In the genomic region with DNA sequence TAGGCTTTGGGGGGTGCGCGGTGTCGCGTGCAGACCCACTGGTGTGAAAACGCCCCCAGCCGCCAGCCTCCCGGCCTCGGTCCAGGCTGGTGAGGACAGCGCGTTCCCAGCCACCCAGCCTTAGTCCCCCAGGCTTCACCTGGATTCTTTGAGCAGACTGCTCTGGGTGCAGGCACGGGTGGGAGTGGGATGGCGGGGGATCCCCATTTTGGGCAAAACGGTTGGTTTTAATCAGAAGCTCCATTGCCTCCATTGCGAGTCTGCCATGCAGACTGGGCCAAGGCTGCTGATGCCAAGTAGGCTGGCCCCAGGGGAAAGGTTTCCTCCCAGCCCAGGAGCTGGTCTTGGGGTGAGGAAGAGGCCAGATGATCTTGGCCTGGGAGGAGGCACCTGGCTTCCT, we compare ENCODE assay signal across 11 cellular contexts. TPM values are rescaled to one million over a fixed set of nuclear protein-coding genes. Genes with fewer than 3 reads are reported as not detected.
A peak's percentile ranks its signal among the peaks of the same experiment; 100 is the strongest.
DNase-seq lines count a peak whose midpoint lies in the region; TF ChIP-seq lines count a peak whose summit lies in the region.
"Had no signal": no experiment of that assay in that cellular context is flagged by ENCODE, and none has a peak within 500 bp of the region (broad histone marks: within the 10 kb centered on the region; RNA-seq: fewer than 3 reads in every experiment).

No MANE protein-coding gene starts in this region.

- H2BK12ac ChIP-seq in H9 (ENCODE audit: insufficient read length, low read depth, low read length), result no peak overlapping the region

- H3K79me1 ChIP-seq in H9 (ENCODE audit: insufficient read depth, low read depth, low read length, poor library complexity, severe bottlenecking), result no peaks in the 10 kb centered on the region

- H3K27me3 ChIP-seq in H9 (ENCODE audit: insufficient read depth, low read length), result peaks cover 17% of the 10 kb centered on the region; the same call in 1 of the 2 replicates
- H3K27me3 ChIP-seq in A673 (replicated peaks; ENCODE audit: insufficient read depth, low read depth, low read length, poor library complexity), result peaks cover 58% of the 10 kb centered on the region

- WGBS in H9 (ENCODE audit: extremely low coverage, insufficient read length, low lambda C conversion rate), result no CpG with 5 or more reads among the region's 14 CpGs

- H3K56ac ChIP-seq in H9 (ENCODE audit: insufficient read length, low read depth, low read length), result no peak overlapping the region

- peak overlapping the region; percentile 92 for H3K4me2 ChIP-seq in H9 (ENCODE audit: insufficient read depth, insufficient read length, low read length)

- peaks cover 11% of the 10 kb centered on the region for H3K9me3 ChIP-seq in H9 (ENCODE audit: control insufficient read depth, low read depth, low read length)
- peaks cover 10% of the 10 kb centered on the region for H3K9me3 ChIP-seq in iPS-18c (ENCODE audit: control insufficient read depth, insufficient read depth, low read length)
- H3K9me3 ChIP-seq in A673 (ENCODE audit: low read depth, low read length, poor library complexity, severe bottlenecking), result peaks cover 11% of the 10 kb centered on the region

- H3K18ac ChIP-seq in H9 (ENCODE audit: insufficient read length, low read depth, low read length), result no peak overlapping the region

- H2BK120ac ChIP-seq in H9 (ENCODE audit: low read depth, low read length, poor library complexity, severe bottlenecking), result no peak overlapping the region

- H3K23ac ChIP-seq in H9 (ENCODE audit: insufficient read length, low read depth, low read length), result no peak overlapping the region

- peaks cover 11% of the 10 kb centered on the region; the same call in 1 of the 2 replicates for H3K4me1 ChIP-seq in H9 (ENCODE audit: insufficient read depth, low read length)
- no peaks in the 10 kb centered on the region for H3K4me1 ChIP-seq in A673 (ENCODE audit: insufficient read depth, low read length, poor library complexity, severe bottlenecking)

- no peak overlapping the region for H3K14ac ChIP-seq in H9 (ENCODE audit: insufficient read depth, low read length)

- H2AFZ ChIP-seq in H9 (ENCODE audit: low read length), result no peak overlapping the region

- H3K4me3 ChIP-seq in cardiac fibroblast (replicated peaks in 1 of 2; ENCODE audit: low read depth in 2 of 2, low read length in 2 of 2), result peak overlapping the region; percentile 71 to 72
- H3K4me3 ChIP-seq in iPS-18c (ENCODE audit: insufficient read depth, low read depth, low read length), result peak overlapping the region; percentile 69; the same call in 1 of the 2 replicates
- peak overlapping the region; percentile 20 to 43 (median 34) for H3K4me3 ChIP-seq in skin epidermis
- no peak overlapping the region for H3K4me3 ChIP-seq in A673 (ENCODE audit: low read depth, low read length, poor library complexity, severe bottlenecking)

- H3K23me2 ChIP-seq in H9 (ENCODE audit: insufficient read length, low read depth, low read length, poor library complexity, severe bottlenecking), result peaks cover 12% of the 10 kb centered on the region

- H3K4ac ChIP-seq in H9 (ENCODE audit: low read depth, low read length), result no peak overlapping the region

- H2BK20ac ChIP-seq in H9 (ENCODE audit: low read depth, low read length, poor library complexity, severe bottlenecking), result no peak overlapping the region

- no peak overlapping the region for H2AK5ac ChIP-seq in H9 (ENCODE audit: insufficient read length, low read length)

- POLR2A ChIA-PET in A673 (lab: Charles Lee; ENCODE audit: low non-redundant PET), result no interaction called here

- no peak overlapping the region for H2BK15ac ChIP-seq in H9 (ENCODE audit: low read depth, low read length)

- H2BK5ac ChIP-seq in H9 (ENCODE audit: insufficient read length, low read length), result no peak overlapping the region

- no TSS peak for BruUV-seq in A673 (replicated peaks; lab: Mats Ljungman, UMichigan)

- H4K91ac ChIP-seq in H9 (ENCODE audit: insufficient read length, low read depth, low read length), result no peak overlapping the region

- TF ChIP-seq CTCF in H9 (conservative IDR thresholded peaks at IDR 0.05), result no peak
- TF ChIP-seq CTCF in cardiac fibroblast (IDR thresholded peaks at IDR 0.05; ENCODE audit: low read depth, low read length), result no peak
- no peak for TF ChIP-seq CTCF in A673 (conservative IDR thresholded peaks at IDR 0.05; ENCODE audit: low read depth, low read length)
- TF ChIP-seq CTCF in endothelial cell (IDR thresholded peaks at IDR 0.05; ENCODE audit: unreplicated experiment), result no peak

- H3K27me3 Mint-ChIP-seq in H9 (ENCODE audit: low read depth) (peaks cover 76% of the 10 kb centered on the region), endothelial cell (ENCODE audit: unreplicated experiment) (peaks cover 6% of the 10 kb centered on the region)

- no peaks in the 10 kb centered on the region for H3K36me3 ChIP-seq in A673 (ENCODE audit: insufficient read depth, low read length, poor library complexity, severe bottlenecking)

- no peak overlapping the region for H3K27ac ChIP-seq in H9 (ENCODE audit: insufficient read length, low read depth, low read length)
- H3K27ac ChIP-seq in skin epidermis, result peak overlapping the region in 12 of 21 experiments; percentile 18 to 75 (median 53)
- no peak overlapping the region for H3K27ac ChIP-seq in A673 (ENCODE audit: low read depth, low read length, poor library complexity, severe bottlenecking)

- H3K9me3 Mint-ChIP-seq in H9, result peaks cover 16 to 18% of the 10 kb centered on the region in 2 experiments
- H3K9me3 Mint-ChIP-seq in endothelial cell (ENCODE audit: unreplicated experiment), result no peaks in the 10 kb centered on the region

- H3K4me3 Mint-ChIP-seq in H9 (peak overlapping the region; percentile 64 to 85; a peak in 4 of 5 replicates), endothelial cell (ENCODE audit: unreplicated experiment) (no peak overlapping the region)
- H3K4me3 Mint-ChIP-seq: activated naive CD8-positive, alpha-beta T cell treated with anti-CD3 and anti-CD28 coated beads, Interleukin-2, amount 50 U/mL, for 24 hours had no signal

- H3K4me1 Mint-ChIP-seq in H9 (peaks cover 26 to 38% of the 10 kb centered on the region in 2 experiments), endothelial cell (ENCODE audit: unreplicated experiment) (peaks cover 2% of the 10 kb centered on the region)
- H3K4me1 Mint-ChIP-seq: activated naive CD8-positive, alpha-beta T cell treated with anti-CD3 and anti-CD28 coated beads, Interleukin-2, amount 50 U/mL, for 24 hours had no signal

- intact Hi-C loops in A673 (cut with micrococcal nuclease; ENCODE audit: unreplicated experiment), result no loop called here

- no peaks in the 10 kb centered on the region for H4K20me1 ChIP-seq in H9 (ENCODE audit: control insufficient read depth, insufficient read depth, insufficient read length)

- H4K5ac ChIP-seq in H9 (ENCODE audit: insufficient read length, low read depth, low read length), result no peak overlapping the region

- no peaks in the 10 kb centered on the region for H3K79me2 ChIP-seq in H9 (ENCODE audit: insufficient read depth, low read length)

- peaks cover 12 to 20% (median 15%) of the 10 kb centered on the region in 3 experiments for H3K36me3 Mint-ChIP-seq in H9 (ENCODE audit: insufficient read depth in 1 of 3, low read depth in 3 of 3)
- peaks cover 6% of the 10 kb centered on the region for H3K36me3 Mint-ChIP-seq in endothelial cell (ENCODE audit: low read depth, unreplicated experiment)

- H3K27ac Mint-ChIP-seq in H9 (peak overlapping the region in 1 of 3 experiments; percentile 40; a peak in 1 of 7 replicates), endothelial cell (ENCODE audit: unreplicated experiment) (no peak overlapping the region)
- H3K27ac Mint-ChIP-seq: activated naive CD8-positive, alpha-beta T cell treated with anti-CD3 and anti-CD28 coated beads, Interleukin-2, amount 50 U/mL, for 24 hours had no signal

- H3T11ph ChIP-seq in H9 (ENCODE audit: low read length), result no peak overlapping the region

- DNase-seq in H9 (no peak), cardiac fibroblast (ENCODE audit: low read depth in 2 of 2) (peak in 1 of 2 donors; percentile 27), A673 (ENCODE audit: low spot score) (no peak), HK-2 (ENCODE audit: unreplicated experiment) (no peak), NCI-H1694 treated with DMSO at 0.1 percent for 48 hours (lab: John Stamatoyannopoulos, UW) (no peak), endothelial cell (ENCODE audit: low spot score) (no peak)
- DNase-seq: activated CD4-positive, alpha-beta T cell treated with anti-CD3 and anti-CD28 coated beads, Interleukin-2, amount 50 U/mL, for 4 hours; activated naive CD8-positive, alpha-beta T cell treated with anti-CD3 and anti-CD28 coated beads, Interleukin-2, amount 50 U/mL, for 24 hours; DMS 273 treated with DMSO at 0.1 percent for 48 hours had no signal

- no peak overlapping the region for H4K8ac ChIP-seq in H9 (replicated peaks; ENCODE audit: insufficient read length, low read depth, low read length)

- CTCF ChIA-PET in A673 (lab: Charles Lee), result no interaction called here

- H3K9ac ChIP-seq in H9 (ENCODE audit: extremely low read depth, insufficient read length, low read length), result no peak overlapping the region

RNA-seq across cellular contexts. Expression of gene MLPH, which starts 0.4 kb away (rescaled TPM):
- total RNA-seq in H9 (2021) (3.4 TPM in 2 replicates), A673 (2021) (0.26 TPM in 1 of 2 replicates, not detected in the other), endothelial cell (ENCODE audit: unreplicated experiment) (0.36 TPM)

Comparison
In these comparisons a context has a peak if more than half of its experiments do, and no peak if none do; other contexts are left out.
1. H3K27ac ChIP-seq: peak in skin epidermis (12 of 21); none in H9 (single experiment) and A673 (single experiment).